1 cellular context compared by ENCODE assay signal in the genomic region with DNA sequence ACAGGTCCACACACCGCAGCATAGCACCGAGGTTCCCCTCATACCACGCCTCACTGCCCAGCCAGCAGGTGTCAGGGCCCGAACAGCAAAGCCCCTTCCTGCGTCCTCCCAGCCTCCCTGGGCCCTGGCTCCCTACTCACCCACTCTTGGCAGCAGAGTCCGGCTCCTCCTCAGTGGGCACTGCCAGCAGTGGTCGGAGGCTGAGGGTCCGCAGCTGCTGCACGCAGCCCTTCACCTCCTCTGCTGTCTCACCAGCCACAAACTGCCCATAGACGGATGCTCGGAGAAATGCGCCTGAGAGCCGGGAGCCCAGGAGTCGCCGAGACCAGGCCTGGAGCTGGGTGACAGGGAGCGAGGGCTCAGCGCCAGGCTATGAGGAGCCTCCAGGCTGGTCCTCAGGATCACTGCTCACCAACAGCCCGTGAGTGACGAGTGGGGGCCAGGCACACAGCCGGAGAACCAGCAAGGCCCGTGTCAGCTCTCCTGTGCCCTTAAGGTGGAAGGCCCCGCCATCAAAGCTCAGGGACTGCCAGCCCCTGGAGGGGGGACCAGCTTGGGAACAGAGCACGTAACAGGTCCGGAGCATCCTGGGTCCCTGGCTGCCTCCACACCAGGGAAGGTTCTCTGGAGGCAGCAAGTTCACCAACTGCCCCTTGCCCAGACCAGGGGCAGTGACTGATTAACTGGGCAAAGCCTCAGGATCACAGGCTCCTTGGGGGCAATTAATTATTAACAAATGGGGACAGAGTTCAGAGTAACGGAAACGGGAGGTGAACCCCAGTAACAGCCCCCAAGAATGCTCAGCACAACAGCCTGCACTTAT.
TF ChIP-seq lines count a peak whose summit lies in the region.

A gene with protein sequence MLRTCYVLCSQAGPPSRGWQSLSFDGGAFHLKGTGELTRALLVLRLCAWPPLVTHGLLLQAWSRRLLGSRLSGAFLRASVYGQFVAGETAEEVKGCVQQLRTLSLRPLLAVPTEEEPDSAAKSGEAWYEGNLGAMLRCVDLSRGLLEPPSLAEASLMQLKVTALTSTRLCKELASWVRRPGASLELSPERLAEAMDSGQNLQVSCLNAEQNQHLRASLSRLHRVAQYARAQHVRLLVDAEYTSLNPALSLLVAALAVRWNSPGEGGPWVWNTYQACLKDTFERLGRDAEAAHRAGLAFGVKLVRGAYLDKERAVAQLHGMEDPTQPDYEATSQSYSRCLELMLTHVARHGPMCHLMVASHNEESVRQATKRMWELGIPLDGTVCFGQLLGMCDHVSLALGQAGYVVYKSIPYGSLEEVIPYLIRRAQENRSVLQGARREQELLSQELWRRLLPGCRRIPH (minus strand): TSS at position 626 of the 823 bp plus-strand sequence. CDS start 40 bp downstream, at position 586.

TF ChIP-seq in HepG2, 621 proteins besides CTCF, POLR2A, EP300 and RAD21 (continued from another document and continues in another):
- TF ChIP-seq, protein P1, sequence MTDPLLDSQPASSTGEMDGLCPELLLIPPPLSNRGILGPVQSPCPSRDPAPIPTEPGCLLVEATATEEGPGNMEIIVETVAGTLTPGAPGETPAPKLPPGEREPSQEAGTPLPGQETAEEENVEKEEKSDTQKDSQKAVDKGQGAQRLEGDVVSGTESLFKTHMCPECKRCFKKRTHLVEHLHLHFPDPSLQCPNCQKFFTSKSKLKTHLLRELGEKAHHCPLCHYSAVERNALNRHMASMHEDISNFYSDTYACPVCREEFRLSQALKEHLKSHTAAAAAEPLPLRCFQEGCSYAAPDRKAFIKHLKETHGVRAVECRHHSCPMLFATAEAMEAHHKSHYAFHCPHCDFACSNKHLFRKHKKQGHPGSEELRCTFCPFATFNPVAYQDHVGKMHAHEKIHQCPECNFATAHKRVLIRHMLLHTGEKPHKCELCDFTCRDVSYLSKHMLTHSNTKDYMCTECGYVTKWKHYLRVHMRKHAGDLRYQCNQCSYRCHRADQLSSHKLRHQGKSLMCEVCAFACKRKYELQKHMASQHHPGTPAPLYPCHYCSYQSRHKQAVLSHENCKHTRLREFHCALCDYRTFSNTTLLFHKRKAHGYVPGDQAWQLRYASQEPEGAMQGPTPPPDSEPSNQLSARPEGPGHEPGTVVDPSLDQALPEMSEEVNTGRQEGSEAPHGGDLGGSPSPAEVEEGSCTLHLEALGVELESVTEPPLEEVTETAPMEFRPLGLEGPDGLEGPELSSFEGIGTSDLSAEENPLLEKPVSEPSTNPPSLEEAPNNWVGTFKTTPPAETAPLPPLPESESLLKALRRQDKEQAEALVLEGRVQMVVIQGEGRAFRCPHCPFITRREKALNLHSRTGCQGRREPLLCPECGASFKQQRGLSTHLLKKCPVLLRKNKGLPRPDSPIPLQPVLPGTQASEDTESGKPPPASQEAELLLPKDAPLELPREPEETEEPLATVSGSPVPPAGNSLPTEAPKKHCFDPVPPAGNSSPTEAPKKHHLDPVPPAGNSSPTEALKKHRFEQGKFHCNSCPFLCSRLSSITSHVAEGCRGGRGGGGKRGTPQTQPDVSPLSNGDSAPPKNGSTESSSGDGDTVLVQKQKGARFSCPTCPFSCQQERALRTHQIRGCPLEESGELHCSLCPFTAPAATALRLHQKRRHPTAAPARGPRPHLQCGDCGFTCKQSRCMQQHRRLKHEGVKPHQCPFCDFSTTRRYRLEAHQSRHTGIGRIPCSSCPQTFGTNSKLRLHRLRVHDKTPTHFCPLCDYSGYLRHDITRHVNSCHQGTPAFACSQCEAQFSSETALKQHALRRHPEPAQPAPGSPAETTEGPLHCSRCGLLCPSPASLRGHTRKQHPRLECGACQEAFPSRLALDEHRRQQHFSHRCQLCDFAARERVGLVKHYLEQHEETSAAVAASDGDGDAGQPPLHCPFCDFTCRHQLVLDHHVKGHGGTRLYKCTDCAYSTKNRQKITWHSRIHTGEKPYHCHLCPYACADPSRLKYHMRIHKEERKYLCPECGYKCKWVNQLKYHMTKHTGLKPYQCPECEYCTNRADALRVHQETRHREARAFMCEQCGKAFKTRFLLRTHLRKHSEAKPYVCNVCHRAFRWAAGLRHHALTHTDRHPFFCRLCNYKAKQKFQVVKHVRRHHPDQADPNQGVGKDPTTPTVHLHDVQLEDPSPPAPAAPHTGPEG (CRISPR knock-in tag; IDR thresholded peaks at IDR 0.05): no peak
- TF ChIP-seq SOX5 (CRISPR knock-in tag; IDR thresholded peaks at IDR 0.05; ENCODE audit: borderline replicate concordance) (peak; percentile 58; the same call in 1 of the 2 replicates), NFE2L2 (IDR thresholded peaks at IDR 0.05; ENCODE audit: low read length) (no peak), MATR3 (CRISPR knock-in tag; IDR thresholded peaks at IDR 0.05) (no peak), ZNF747 (CRISPR knock-in tag; IDR thresholded peaks at IDR 0.05; ENCODE audit: borderline replicate concordance) (peak; percentile 76; the same call in 1 of the 2 replicates), SYNCRIP (IDR thresholded peaks at IDR 0.05; ENCODE audit: insufficient read depth, low read depth, low read length) (no peak), RAD51 (IDR thresholded peaks at IDR 0.05; ENCODE audit: borderline replicate concordance) (no peak), PLRG1 (conservative IDR thresholded peaks at IDR 0.05) (no peak), ZNF101 (CRISPR knock-in tag; IDR thresholded peaks at IDR 0.05; ENCODE audit: borderline replicate concordance, low read depth) (no peak), ZNF343 (CRISPR knock-in tag; IDR thresholded peaks at IDR 0.05) (no peak), MBNL3 (CRISPR knock-in tag; conservative IDR thresholded peaks at IDR 0.05) (no peak), FOXC1 (CRISPR knock-in tag; IDR thresholded peaks at IDR 0.05; ENCODE audit: borderline replicate concordance) (no peak; the same call in 1 of the 2 replicates), SMARCC2 (IDR thresholded peaks at IDR 0.05) (no peak), EHMT2 (IDR thresholded peaks at IDR 0.05; ENCODE audit: borderline replicate concordance, low read depth, low read length) (no peak), TAF15 (IDR thresholded peaks at IDR 0.05; ENCODE audit: low read depth, low read length, poor library complexity, severe bottlenecking) (peak; percentile 1), ARNT2 (CRISPR knock-in tag; IDR thresholded peaks at IDR 0.05; ENCODE audit: low read depth) (no peak), HNRNPL (IDR thresholded peaks at IDR 0.05; ENCODE audit: low read depth, low read length) (peak; percentile 92), PHF8 (CRISPR knock-in tag; IDR thresholded peaks at IDR 0.05) (peak; percentile 71; the same call in 1 of the 2 replicates), XRCC5 (optimal IDR thresholded peaks at IDR 0.05; ENCODE audit: low read length) (no peak), PHB2 (IDR thresholded peaks at IDR 0.05; ENCODE audit: partially characterized antibody) (no peak), RXRB (CRISPR knock-in tag; IDR thresholded peaks at IDR 0.05; ENCODE audit: borderline replicate concordance) (peak; percentile 92), ZNF782 (CRISPR knock-in tag; IDR thresholded peaks at IDR 0.05; ENCODE audit: borderline replicate concordance) (no peak), PAF1 (CRISPR knock-in tag; IDR thresholded peaks at IDR 0.05) (no peak), ZNF205 (CRISPR knock-in tag; IDR thresholded peaks at IDR 0.05) (no peak), CHD2 (IDR thresholded peaks at IDR 0.05; ENCODE audit: low read depth, low read length) (no peak), ZNF781 (CRISPR knock-in tag; IDR thresholded peaks at IDR 0.05; ENCODE audit: borderline replicate concordance, not compliant biosample characterization) (no peak), TBX2 (CRISPR knock-in tag; IDR thresholded peaks at IDR 0.05; ENCODE audit: borderline replicate concordance) (peak; percentile 55; the same call in 1 of the 2 replicates), DPF2 (CRISPR knock-in tag; IDR thresholded peaks at IDR 0.05; ENCODE audit: borderline replicate concordance, low read depth) (peak; percentile 75), REXO4 (CRISPR knock-in tag; IDR thresholded peaks at IDR 0.05; ENCODE audit: borderline replicate concordance) (no peak), ZNF451 (CRISPR knock-in tag; IDR thresholded peaks at IDR 0.05) (peak; percentile 34), ZNF672 (CRISPR knock-in tag; IDR thresholded peaks at IDR 0.05) (no peak), POGZ (CRISPR knock-in tag; IDR thresholded peaks at IDR 0.05) (no peak), TCF12 (IDR thresholded peaks at IDR 0.05) (no peak), TCF12 (CRISPR knock-in tag; IDR thresholded peaks at IDR 0.05) (0 out of 2 replicates have a peak, but pooled peaks have one; percentile 16), ZNF816 (CRISPR knock-in tag; IDR thresholded peaks at IDR 0.05; ENCODE audit: borderline replicate concordance) (peak; percentile 63; the same call in 1 of the 2 replicates), ZNF850 (CRISPR knock-in tag; conservative IDR thresholded peaks at IDR 0.05) (no peak; the same call in 1 of the 2 replicates), NR1H2 (CRISPR knock-in tag; IDR thresholded peaks at IDR 0.05; ENCODE audit: borderline replicate concordance, low read depth) (no peak), KDM3A (CRISPR knock-in tag; IDR thresholded peaks at IDR 0.05; ENCODE audit: low read depth) (no peak; the same call in 1 of the 2 replicates), SP1 (IDR thresholded peaks at IDR 0.05) (no peak), SP1 (CRISPR knock-in tag; IDR thresholded peaks at IDR 0.05) (no peak), ZNF20 (CRISPR knock-in tag; IDR thresholded peaks at IDR 0.05) (no peak), SKI (IDR thresholded peaks at IDR 0.05; ENCODE audit: partially characterized antibody) (no peak), TSC22D2 (CRISPR knock-in tag; IDR thresholded peaks at IDR 0.05; ENCODE audit: borderline replicate concordance) (no peak), ZSCAN31 (CRISPR knock-in tag; IDR thresholded peaks at IDR 0.05; ENCODE audit: low read depth) (peak; percentile 43), PRPF4 (IDR thresholded peaks at IDR 0.05; ENCODE audit: low read depth, low read length, poor library complexity, severe bottlenecking) (no peak), FOXM1 (CRISPR knock-in tag; IDR thresholded peaks at IDR 0.05) (no peak)
- TF ChIP-seq, protein P2, sequence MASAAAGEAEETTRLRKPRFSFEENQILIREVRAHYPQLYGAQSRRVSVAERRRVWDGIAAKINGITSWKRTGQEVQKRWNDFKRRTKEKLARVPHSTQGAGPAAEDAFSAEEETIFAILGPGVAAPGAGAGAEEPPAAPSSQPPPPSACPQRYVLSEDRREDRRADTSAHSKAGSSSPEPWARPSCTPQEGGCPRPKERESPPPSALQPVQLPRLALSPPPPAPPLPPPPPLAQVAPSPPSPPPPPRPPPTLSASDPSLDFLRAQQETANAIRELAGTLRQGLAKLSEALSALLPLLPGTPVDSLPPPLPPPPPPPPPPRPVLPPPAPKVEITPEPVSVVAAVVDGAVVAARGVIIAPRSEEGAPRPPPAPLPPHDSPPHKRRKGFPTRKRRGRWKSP (CRISPR knock-in tag; IDR thresholded peaks at IDR 0.05): no peak; the same call in 1 of the 2 replicates
- TF ChIP-seq, protein P3, sequence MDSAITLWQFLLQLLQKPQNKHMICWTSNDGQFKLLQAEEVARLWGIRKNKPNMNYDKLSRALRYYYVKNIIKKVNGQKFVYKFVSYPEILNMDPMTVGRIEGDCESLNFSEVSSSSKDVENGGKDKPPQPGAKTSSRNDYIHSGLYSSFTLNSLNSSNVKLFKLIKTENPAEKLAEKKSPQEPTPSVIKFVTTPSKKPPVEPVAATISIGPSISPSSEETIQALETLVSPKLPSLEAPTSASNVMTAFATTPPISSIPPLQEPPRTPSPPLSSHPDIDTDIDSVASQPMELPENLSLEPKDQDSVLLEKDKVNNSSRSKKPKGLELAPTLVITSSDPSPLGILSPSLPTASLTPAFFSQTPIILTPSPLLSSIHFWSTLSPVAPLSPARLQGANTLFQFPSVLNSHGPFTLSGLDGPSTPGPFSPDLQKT (CRISPR knock-in tag; IDR thresholded peaks at IDR 0.05; ENCODE audit: borderline replicate concordance): no peak
- TF ChIP-seq, protein P4, sequence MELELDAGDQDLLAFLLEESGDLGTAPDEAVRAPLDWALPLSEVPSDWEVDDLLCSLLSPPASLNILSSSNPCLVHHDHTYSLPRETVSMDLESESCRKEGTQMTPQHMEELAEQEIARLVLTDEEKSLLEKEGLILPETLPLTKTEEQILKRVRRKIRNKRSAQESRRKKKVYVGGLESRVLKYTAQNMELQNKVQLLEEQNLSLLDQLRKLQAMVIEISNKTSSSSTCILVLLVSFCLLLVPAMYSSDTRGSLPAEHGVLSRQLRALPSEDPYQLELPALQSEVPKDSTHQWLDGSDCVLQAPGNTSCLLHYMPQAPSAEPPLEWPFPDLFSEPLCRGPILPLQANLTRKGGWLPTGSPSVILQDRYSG (CRISPR knock-in tag; IDR thresholded peaks at IDR 0.05): no peak
- TF ChIP-seq, protein P5, sequence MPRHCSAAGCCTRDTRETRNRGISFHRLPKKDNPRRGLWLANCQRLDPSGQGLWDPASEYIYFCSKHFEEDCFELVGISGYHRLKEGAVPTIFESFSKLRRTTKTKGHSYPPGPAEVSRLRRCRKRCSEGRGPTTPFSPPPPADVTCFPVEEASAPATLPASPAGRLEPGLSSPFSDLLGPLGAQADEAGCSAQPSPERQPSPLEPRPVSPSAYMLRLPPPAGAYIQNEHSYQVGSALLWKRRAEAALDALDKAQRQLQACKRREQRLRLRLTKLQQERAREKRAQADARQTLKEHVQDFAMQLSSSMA (CRISPR knock-in tag; IDR thresholded peaks at IDR 0.05): peak; percentile 44
- TF ChIP-seq, protein P6, sequence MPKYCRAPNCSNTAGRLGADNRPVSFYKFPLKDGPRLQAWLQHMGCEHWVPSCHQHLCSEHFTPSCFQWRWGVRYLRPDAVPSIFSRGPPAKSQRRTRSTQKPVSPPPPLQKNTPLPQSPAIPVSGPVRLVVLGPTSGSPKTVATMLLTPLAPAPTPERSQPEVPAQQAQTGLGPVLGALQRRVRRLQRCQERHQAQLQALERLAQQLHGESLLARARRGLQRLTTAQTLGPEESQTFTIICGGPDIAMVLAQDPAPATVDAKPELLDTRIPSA (CRISPR knock-in tag; IDR thresholded peaks at IDR 0.05; ENCODE audit: borderline replicate concordance): no peak
- TF ChIP-seq, protein P7, sequence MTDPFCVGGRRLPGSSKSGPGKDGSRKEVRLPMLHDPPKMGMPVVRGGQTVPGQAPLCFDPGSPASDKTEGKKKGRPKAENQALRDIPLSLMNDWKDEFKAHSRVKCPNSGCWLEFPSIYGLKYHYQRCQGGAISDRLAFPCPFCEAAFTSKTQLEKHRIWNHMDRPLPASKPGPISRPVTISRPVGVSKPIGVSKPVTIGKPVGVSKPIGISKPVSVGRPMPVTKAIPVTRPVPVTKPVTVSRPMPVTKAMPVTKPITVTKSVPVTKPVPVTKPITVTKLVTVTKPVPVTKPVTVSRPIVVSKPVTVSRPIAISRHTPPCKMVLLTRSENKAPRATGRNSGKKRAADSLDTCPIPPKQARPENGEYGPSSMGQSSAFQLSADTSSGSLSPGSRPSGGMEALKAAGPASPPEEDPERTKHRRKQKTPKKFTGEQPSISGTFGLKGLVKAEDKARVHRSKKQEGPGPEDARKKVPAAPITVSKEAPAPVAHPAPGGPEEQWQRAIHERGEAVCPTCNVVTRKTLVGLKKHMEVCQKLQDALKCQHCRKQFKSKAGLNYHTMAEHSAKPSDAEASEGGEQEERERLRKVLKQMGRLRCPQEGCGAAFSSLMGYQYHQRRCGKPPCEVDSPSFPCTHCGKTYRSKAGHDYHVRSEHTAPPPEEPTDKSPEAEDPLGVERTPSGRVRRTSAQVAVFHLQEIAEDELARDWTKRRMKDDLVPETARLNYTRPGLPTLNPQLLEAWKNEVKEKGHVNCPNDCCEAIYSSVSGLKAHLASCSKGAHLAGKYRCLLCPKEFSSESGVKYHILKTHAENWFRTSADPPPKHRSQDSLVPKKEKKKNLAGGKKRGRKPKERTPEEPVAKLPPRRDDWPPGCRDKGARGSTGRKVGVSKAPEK (CRISPR knock-in tag; IDR thresholded peaks at IDR 0.05; ENCODE audit: borderline replicate concordance): no peak
